Comparison of ENCODE assay signal across 20 cellular contexts in genomic region chr2:7972670-7973069, GRCh38.
A peak's percentile ranks its signal among the peaks of the same experiment; 100 is the strongest.
DNase-seq lines count a peak whose midpoint lies in the region; FAIRE-seq and TF ChIP-seq lines count a peak whose summit lies in the region.
"Had no signal": no experiment of that assay in that cellular context is flagged by ENCODE, and none has a peak within 500 bp of the region (broad histone marks: within the 10 kb centered on the region; RNA-seq: fewer than 3 reads in every experiment).

No MANE protein-coding gene starts in this region.

- TF ChIP-seq RAD21 in H1 (IDR thresholded peaks at IDR 0.05 in 1 of 2, conservative IDR thresholded peaks at IDR 0.05 in 1 of 2; ENCODE audit: low read depth in 2 of 2, low read length in 2 of 2) = no peak

- CTCF ChIA-PET in H1 (lab: Charles Lee; ENCODE audit: partially characterized antibody) = interaction anchor here (0.8 to 0.9 kb wide), 2 partner anchors 9 to 13 kb away, joined by 3 to 6 read pairs; no protein-coding TSS in a partner anchor

- H4K8ac ChIP-seq in H1 (ENCODE audit: extremely low read depth, insufficient read depth, low read length) = no peak overlapping the region

- no peaks in the 10 kb centered on the region for H3K79me2 ChIP-seq in H1 (ENCODE audit: control insufficient read depth in 1 of 2, insufficient read depth in 2 of 2, low read length in 2 of 2)

- no peaks in the 10 kb centered on the region for H4K20me1 ChIP-seq in H1 (replicated peaks in 1 of 2; ENCODE audit: control insufficient read depth in 1 of 2, insufficient read depth in 2 of 2, low read length in 2 of 2)

- POLR2A ChIA-PET in H1 (lab: Charles Lee; ENCODE audit: partially characterized antibody) = interaction anchor here (0.9 kb wide), 1 partner anchor 91 kb away, joined by 3 read pairs; no protein-coding TSS in a partner anchor

- 59% methylated on average over 7 of the region's 7 CpGs; no CpG with 5 or more reads in 1 of the 2 experiments for WGBS in H1 (ENCODE audit: extremely low coverage in 1 of 2, insufficient coverage in 1 of 2, insufficient read length in 1 of 2, insufficient replicate concordance in 2 of 2, low coverage in 1 of 2, low lambda C conversion rate in 2 of 2, missing lambda C conversion rate in 1 of 2), 2 experiments

- H3K79me1 ChIP-seq in H1 (ENCODE audit: low read depth, low read length) = no peaks in the 10 kb centered on the region

- no peak overlapping the region for H2BK15ac ChIP-seq in H1 (ENCODE audit: low read length)

- no peak overlapping the region for H2AFZ ChIP-seq in H1 (ENCODE audit: low read length)

- no peak overlapping the region for H4K5ac ChIP-seq in H1 (ENCODE audit: insufficient read length, low read depth, low read length)

- no peak for TF ChIP-seq POLR2A in H1 (IDR thresholded peaks at IDR 0.05; ENCODE audit: control extremely low read depth in 1 of 2, low read depth in 2 of 2, low read length in 2 of 2)

- no peak overlapping the region for H3K23ac ChIP-seq in H1 (ENCODE audit: insufficient read length)

- no peak overlapping the region for H2AK5ac ChIP-seq in H1 (ENCODE audit: low read depth, low read length)

- H3K36me3 ChIP-seq in H1 (ENCODE audit: control insufficient read depth in 2 of 4, insufficient read depth in 4 of 4, low read length in 3 of 4) = no peaks in the 10 kb centered on the region

- peak overlapping the region; percentile 31 for H4K91ac ChIP-seq in H1 (replicated peaks; ENCODE audit: insufficient read length, low read length)

- no peak overlapping the region for H3K27ac ChIP-seq in H1 (ENCODE audit: low read depth, low read length)

- H2BK20ac ChIP-seq in H1 (ENCODE audit: low read length) = 0 out of 2 replicates have a peak overlapping the region, but pooled peaks have one; percentile 9

- no peak overlapping the region for H2BK120ac ChIP-seq in H1 (replicated peaks; ENCODE audit: low read depth, low read length)

- FAIRE-seq in H1 (lab: Jason Lieb, UNC) = no peak

- no peaks in the 10 kb centered on the region for H3K27me3 ChIP-seq in H1 (replicated peaks in 1 of 4; ENCODE audit: control insufficient read depth in 3 of 4, extremely low read depth in 1 of 4, insufficient read depth in 3 of 4, low read length in 3 of 4)

- peaks cover 0 to 5% (median 0%) of the 10 kb centered on the region in 4 experiments; a peak in 2 of 7 replicates for H3K4me1 ChIP-seq in H1 (replicated peaks in 1 of 4; ENCODE audit: control insufficient read depth in 3 of 4, insufficient read depth in 4 of 4, low read length in 3 of 4)
- H3K4me1 ChIP-seq: Caco-2 had no signal

- TF ChIP-seq CTCF in H1 (IDR thresholded peaks at IDR 0.05; ENCODE audit: control extremely low read depth in 1 of 3, insufficient read depth in 1 of 3, low read depth in 1 of 3, low read length in 3 of 3) = no peak

- H3K14ac ChIP-seq in H1 (ENCODE audit: insufficient read length) = no peak overlapping the region

- H3K4me2 ChIP-seq in H1 (ENCODE audit: insufficient read depth in 1 of 2, low read depth in 2 of 2, low read length in 2 of 2) = peak overlapping the region in 1 of 2 experiments; percentile 3; a peak in 1 of 4 replicates
- H3K4me2 ChIP-seq: SK-N-SH had no signal

- no peak overlapping the region; the same call in 1 of the 2 replicates for H2BK5ac ChIP-seq in H1 (ENCODE audit: low read depth, low read length)

- no peak overlapping the region for H3K56ac ChIP-seq in H1 (replicated peaks; ENCODE audit: insufficient read length, low read depth, low read length)

- H3K18ac ChIP-seq in H1 (ENCODE audit: extremely low read depth, low read length) = no peak overlapping the region

- no peaks in the 10 kb centered on the region for H3K9me3 ChIP-seq in H1 (ENCODE audit: insufficient read depth in 2 of 2, low read depth in 1 of 2, low read length in 1 of 2)
- H3K9me3 ChIP-seq: Caco-2, SK-N-SH had no signal

- TF ChIP-seq EP300 in H1 (IDR thresholded peaks at IDR 0.05; ENCODE audit: borderline replicate concordance in 1 of 2, low read depth in 2 of 2, low read length in 2 of 2) = no peak

- no peak overlapping the region for H3K9ac ChIP-seq in H1 (replicated peaks in 1 of 4; ENCODE audit: extremely low read depth in 1 of 4, low read depth in 3 of 4, low read length in 3 of 4)
- H3K9ac ChIP-seq: SK-N-SH had no signal

- H3K4ac ChIP-seq in H1 (replicated peaks; ENCODE audit: insufficient read length, low read depth, low read length) = no peak overlapping the region

- no peaks in the 10 kb centered on the region for H3K23me2 ChIP-seq in H1 (ENCODE audit: low read depth, low read length)

- DNase-seq in DMS79 treated with DMSO at 0.1 percent for 48 hours (lab: John Stamatoyannopoulos, UW) (peak; percentile 15), DMS79 (lab: John Stamatoyannopoulos, UW) (no peak), DMS53 (lab: John Stamatoyannopoulos, UW) (peak; percentile 59), NCI-H146 (lab: John Stamatoyannopoulos, UW) (peak; percentile 80), H1 (ENCODE audit: low read depth in 1 of 2, low spot score in 2 of 2) (no peak), GM19240 (ENCODE audit: insufficient read length, low spot score) (no peak), OCI-M1 (lab: John Stamatoyannopoulos, UW) (no peak), GOT3 (lab: John Stamatoyannopoulos, UW) (no peak)
- DNase-seq: 8988T, Caco-2, Kasumi-1, MM.1S, NCI-H1105, NCI-H2029, NCI-H226, NCI-H774, PC-3, RPMI8226, SHP77 treated with DMSO at 0.1 percent for 48 hours, SK-N-SH had no signal

- no peak overlapping the region for H3K4me3 ChIP-seq in H1 (ENCODE audit: extremely low read depth in 1 of 4, insufficient read depth in 2 of 4, low read depth in 3 of 4, low read length in 4 of 4)

- H2BK12ac ChIP-seq in H1 (ENCODE audit: low read depth, low read length) = no peak overlapping the region

TF ChIP-seq in H1, 55 proteins besides CTCF, POLR2A, EP300 and RAD21:
- TF ChIP-seq TCF12 (IDR thresholded peaks at IDR 0.05; ENCODE audit: low read depth, low read length) = 0 out of 2 replicates have a peak, but pooled peaks have one; percentile 56
- TF ChIP-seq TBP (IDR thresholded peaks at IDR 0.05; ENCODE audit: low read depth, low read length) = no peak

Comparison
In these comparisons a context has a peak if more than half of its experiments do, and no peak if none do; other contexts are left out.
1. DNase-seq: peak in DMS79 treated with DMSO at 0.1 percent for 48 hours (single experiment), DMS53 (single experiment) and NCI-H146 (single experiment); none in DMS79 (single experiment), H1 (0 of 2), GM19240 (single experiment), OCI-M1 (single experiment) and GOT3 (single experiment).